In the genomic region with DNA sequence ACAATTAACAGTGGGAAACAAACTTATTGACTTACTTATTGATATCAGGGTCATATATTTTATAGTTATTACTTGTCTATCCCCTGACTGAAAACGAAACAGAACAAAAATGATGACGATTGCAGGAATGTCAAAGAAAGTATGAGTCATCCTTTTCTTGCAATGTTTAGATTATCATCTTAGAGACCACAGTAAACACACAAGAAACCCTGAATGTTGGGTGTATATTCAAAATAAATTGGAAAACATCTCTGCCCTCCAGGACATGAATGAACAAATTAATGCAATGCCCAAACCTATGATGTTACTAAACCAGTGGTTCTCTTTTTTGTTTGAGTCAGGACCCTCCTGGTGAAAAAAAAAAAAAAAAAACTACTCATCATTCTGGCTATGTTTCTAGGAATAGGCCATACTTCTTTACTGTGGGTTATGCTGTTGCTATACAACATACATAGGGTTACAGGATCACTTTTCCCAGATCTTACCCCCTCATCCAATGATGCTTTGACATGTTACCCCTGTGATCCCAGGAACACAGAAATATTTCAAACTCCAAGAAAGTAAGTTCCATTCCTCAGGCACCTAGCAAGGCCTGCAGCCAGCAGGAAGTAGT, we compare ENCODE assay signal across 11 cellular contexts.
DNase-seq lines count a peak whose midpoint lies in the region; ATAC-seq and TF ChIP-seq lines count a peak whose summit lies in the region.
"Had no signal": no experiment of that assay in that cellular context is flagged by ENCODE, and none has a peak within 500 bp of the region (broad histone marks: within the 10 kb centered on the region; RNA-seq: fewer than 3 reads in every experiment).

No MANE protein-coding gene starts in this region.

- H3K27me3 ChIP-seq in ACC112 (ENCODE audit: insufficient read depth, low read length) (no peaks in the 10 kb centered on the region), kidney epithelial cell (ENCODE audit: control insufficient read depth, insufficient read depth, low read length) (no peaks in the 10 kb centered on the region), colonic mucosa (no peaks in the 10 kb centered on the region)

- peak overlapping the region; percentile 30 for H2AFZ ChIP-seq in ACC112 (ENCODE audit: low read length, unreplicated experiment)

- no peaks in the 10 kb centered on the region for H3K79me2 ChIP-seq in ACC112 (ENCODE audit: control insufficient read depth, insufficient read depth, low read length, unreplicated experiment)

- peaks cover 32% of the 10 kb centered on the region for H3K4me1 ChIP-seq in ACC112 (ENCODE audit: control insufficient read depth, insufficient read depth, low read length, unreplicated experiment)
- H3K4me1 ChIP-seq in colonic mucosa: no peaks in the 10 kb centered on the region

- no peak overlapping the region for H3K4me3 Mint-ChIP-seq in activated CD8-positive, alpha-beta memory T cell treated with anti-CD3 and anti-CD28 coated beads, Interleukin-2, amount 10 ng/mL, durations not matched to agents 7 days and 5 days
- H3K4me3 Mint-ChIP-seq: activated naive CD8-positive, alpha-beta T cell treated with anti-CD3 and anti-CD28 coated beads, Interleukin-2, amount 50 U/mL, for 24 hours had no signal

- no peaks in the 10 kb centered on the region for H3K36me3 ChIP-seq in ACC112 (ENCODE audit: insufficient read depth, low read length)
- H3K36me3 ChIP-seq in kidney epithelial cell (ENCODE audit: control insufficient read depth, insufficient read depth, low read length): no peaks in the 10 kb centered on the region
- H3K36me3 ChIP-seq in colonic mucosa: no peaks in the 10 kb centered on the region

- H3K27me3 Mint-ChIP-seq in activated CD8-positive, alpha-beta memory T cell treated with anti-CD3 and anti-CD28 coated beads, Interleukin-2, amount 10 ng/mL, durations not matched to agents 7 days and 5 days: no peaks in the 10 kb centered on the region
- H3K27me3 Mint-ChIP-seq: activated naive CD8-positive, alpha-beta T cell treated with anti-CD3 and anti-CD28 coated beads, Interleukin-2, amount 50 U/mL, for 24 hours had no signal

- peaks cover 2% of the 10 kb centered on the region for H3K9me3 Mint-ChIP-seq in activated CD8-positive, alpha-beta memory T cell treated with anti-CD3 and anti-CD28 coated beads, Interleukin-2, amount 10 ng/mL, durations not matched to agents 7 days and 5 days (ENCODE audit: low read depth)
- H3K9me3 Mint-ChIP-seq: activated naive CD8-positive, alpha-beta T cell treated with anti-CD3 and anti-CD28 coated beads, Interleukin-2, amount 50 U/mL, for 24 hours had no signal

- H3K4me3 ChIP-seq in ACC112 (ENCODE audit: low read depth, low read length) (no peak overlapping the region; the same call in 1 of the 2 replicates), kidney epithelial cell (ENCODE audit: low read depth, low read length) (no peak overlapping the region), colonic mucosa (no peak overlapping the region)
- H3K4me3 ChIP-seq: SK-N-MC had no signal

- peak; percentile 82 for DNase-seq in HT-29 (ENCODE audit: low spot score)
- DNase-seq in astrocyte of the hippocampus (ENCODE audit: low read depth, low spot score): peak; percentile 69
- DNase-seq in kidney epithelial cell (ENCODE audit: low read depth): peak; percentile 63
- DNase-seq in activated CD8-positive, alpha-beta memory T cell treated with anti-CD3 and anti-CD28 coated beads, Interleukin-2, amount 10 ng/mL, durations not matched to agents 7 days and 5 days: no peak
- no peak for DNase-seq in colonic mucosa
- DNase-seq in cerebellar nuclear complex (lab: John Stamatoyannopoulos, UW): no peak
- DNase-seq in OCI-M2 (lab: John Stamatoyannopoulos, UW; ENCODE audit: unreplicated experiment): no peak
- DNase-seq: activated CD4-positive, alpha-beta T cell treated with anti-CD3 and anti-CD28 coated beads, Interleukin-2, amount 50 U/mL, for 48 hours; activated naive CD8-positive, alpha-beta T cell treated with anti-CD3 and anti-CD28 coated beads, Interleukin-2, amount 50 U/mL, for 24 hours had no signal

- TF ChIP-seq CTCF in kidney epithelial cell (IDR thresholded peaks at IDR 0.05; ENCODE audit: insufficient read depth, low read length, poor library complexity, severe bottlenecking): no peak
- TF ChIP-seq CTCF in colonic mucosa (IDR thresholded peaks at IDR 0.05): no peak

- H3K9ac ChIP-seq in colonic mucosa (ENCODE audit: low read depth in 2 of 2, low read length in 2 of 2): no peak overlapping the region

- peaks cover 2% of the 10 kb centered on the region for H3K4me1 Mint-ChIP-seq in activated CD8-positive, alpha-beta memory T cell treated with anti-CD3 and anti-CD28 coated beads, Interleukin-2, amount 10 ng/mL, durations not matched to agents 7 days and 5 days
- H3K4me1 Mint-ChIP-seq: activated naive CD8-positive, alpha-beta T cell treated with anti-CD3 and anti-CD28 coated beads, Interleukin-2, amount 50 U/mL, for 24 hours had no signal

- no peaks in the 10 kb centered on the region for H3K36me3 Mint-ChIP-seq in activated CD8-positive, alpha-beta memory T cell treated with anti-CD3 and anti-CD28 coated beads, Interleukin-2, amount 10 ng/mL, durations not matched to agents 7 days and 5 days

- CTCF ChIA-PET in activated CD8-positive, alpha-beta memory T cell treated with anti-CD3 and anti-CD28 coated beads, Interleukin-2, amount 10 ng/mL, durations not matched to agents 7 days and 5 days (lab: Charles Lee): no interaction called here

- no peaks in the 10 kb centered on the region for H3K9me3 ChIP-seq in colonic mucosa

- intact Hi-C loops in colonic mucosa (cut with DNase I): no loop called here

- no peak for ATAC-seq in activated CD8-positive, alpha-beta memory T cell treated with anti-CD3 and anti-CD28 coated beads, Interleukin-2, amount 10 ng/mL, durations not matched to agents 7 days and 5 days
- ATAC-seq: activated naive CD8-positive, alpha-beta T cell treated with anti-CD3 and anti-CD28 coated beads, Interleukin-2, amount 50 U/mL, for 24 hours had no signal

- H3K27ac ChIP-seq in ACC112 (ENCODE audit: low read depth, low read length) (peak overlapping the region; percentile 96), colonic mucosa (no peak overlapping the region)
- H3K27ac ChIP-seq: SK-N-MC had no signal

- no peak overlapping the region for H3K27ac Mint-ChIP-seq in activated CD8-positive, alpha-beta memory T cell treated with anti-CD3 and anti-CD28 coated beads, Interleukin-2, amount 10 ng/mL, durations not matched to agents 7 days and 5 days
- H3K27ac Mint-ChIP-seq: activated naive CD8-positive, alpha-beta T cell treated with anti-CD3 and anti-CD28 coated beads, Interleukin-2, amount 50 U/mL, for 24 hours had no signal

Comparison
In these comparisons a context has a peak if more than half of its experiments do, and no peak if none do; other contexts are left out.
1. DNase-seq: peak in HT-29 (single experiment), astrocyte of the hippocampus (single experiment) and kidney epithelial cell (single experiment); none in activated CD8-positive, alpha-beta memory T cell treated with anti-CD3 and anti-CD28 coated beads, Interleukin-2, amount 10 ng/mL, durations not matched to agents 7 days and 5 days (single experiment), colonic mucosa (single experiment), cerebellar nuclear complex (0 of 2) and OCI-M2 (single experiment).